Comparison of ENCODE assay signal across 30 cellular contexts in the genomic region with DNA sequence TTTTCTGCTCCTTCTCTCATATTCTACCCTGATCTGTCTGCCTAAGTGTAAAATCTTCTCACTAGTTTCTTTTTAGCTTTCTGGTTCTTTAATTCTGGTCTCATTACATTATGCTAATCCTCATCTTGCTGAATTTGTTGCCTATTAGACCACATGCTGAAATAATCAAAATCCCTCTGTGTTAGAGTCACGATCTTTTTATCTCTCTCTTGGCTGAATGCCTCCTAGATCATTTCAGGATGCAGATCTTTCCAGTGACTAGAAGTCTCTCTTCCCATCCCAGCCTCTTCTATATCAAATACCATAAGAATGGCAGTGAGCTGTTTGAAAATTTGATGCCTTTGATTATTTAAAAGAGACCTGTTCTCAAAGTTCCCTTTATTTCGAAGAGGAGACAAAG.
"Had no signal": no experiment of that assay in that cellular context is flagged by ENCODE, and none has a peak within 500 bp of the region (broad histone marks: within the 10 kb centered on the region; RNA-seq: fewer than 3 reads in every experiment).

No MANE protein-coding gene starts in this region.

- H3K36me3 Mint-ChIP-seq: activated CD8-positive, alpha-beta memory T cell treated with anti-CD3 and anti-CD28 coated beads, Interleukin-2, amount 10 ng/mL, durations not matched to agents 7 days and 5 days; activated naive CD8-positive, alpha-beta T cell treated with anti-CD3 and anti-CD28 coated beads for 36 hours had no signal

- H3K27ac Mint-ChIP-seq: activated CD4-positive, alpha-beta memory T cell treated with anti-CD3 and anti-CD28 coated beads, Interleukin-2, amount 10 ng/mL, durations not matched to agents 7 days and 5 days; activated CD8-positive, alpha-beta memory T cell treated with anti-CD3 and anti-CD28 coated beads, Interleukin-2, amount 10 ng/mL, durations not matched to agents 7 days and 5 days; activated naive CD8-positive, alpha-beta T cell treated with anti-CD3 and anti-CD28 coated beads for 36 hours had no signal

- H3K4me3 ChIP-seq: cardiac muscle cell, SJCRH30, SK-N-MC had no signal

- H3K36me3 ChIP-seq: brain microvascular endothelial cell, cardiac muscle cell, SJCRH30, WERI-Rb-1 had no signal

- H3K4me1 ChIP-seq: SJCRH30 had no signal

- H3K27me3 Mint-ChIP-seq: activated CD4-positive, alpha-beta memory T cell treated with anti-CD3 and anti-CD28 coated beads, Interleukin-2, amount 10 ng/mL, durations not matched to agents 7 days and 5 days; activated CD8-positive, alpha-beta memory T cell treated with anti-CD3 and anti-CD28 coated beads, Interleukin-2, amount 10 ng/mL, durations not matched to agents 7 days and 5 days; activated naive CD8-positive, alpha-beta T cell treated with anti-CD3 and anti-CD28 coated beads for 36 hours; central memory CD8-positive, alpha-beta T cell had no signal

- H3K9ac ChIP-seq: KMS-11 had no signal

- H3K4me2 ChIP-seq: KMS-11 had no signal

- H3K27ac ChIP-seq: brain microvascular endothelial cell, cardiac muscle cell, KMS-11, SJCRH30, SK-N-MC, WERI-Rb-1 had no signal

- DNase-seq: activated CD4-positive, alpha-beta memory T cell treated with anti-CD3 and anti-CD28 coated beads, Interleukin-2, amount 10 ng/mL, durations not matched to agents 7 days and 5 days; activated CD4-positive, alpha-beta T cell treated with anti-CD3 and anti-CD28 coated beads for 1 hour; activated CD4-positive, alpha-beta T cell treated with anti-CD3 and anti-CD28 coated beads for 48 hours; activated CD4-positive, CD25-positive, alpha-beta regulatory T cell; activated CD8-positive, alpha-beta memory T cell treated with anti-CD3 and anti-CD28 coated beads for 24 hours; activated CD8-positive, alpha-beta memory T cell treated with anti-CD3 and anti-CD28 coated beads, Interleukin-2, amount 10 ng/mL, durations not matched to agents 7 days and 5 days; activated CD8-positive, alpha-beta memory T cell treated with anti-CD3 and anti-CD28 coated beads, Interleukin-2, amount 50 U/mL, for 48 hours; activated effector memory CD4-positive, alpha-beta T cell treated with anti-CD3 and anti-CD28 coated beads, Interleukin-2, amount 50 U/mL, for 16 hours; activated naive CD4-positive, alpha-beta T cell; activated naive CD4-positive, alpha-beta T cell treated with anti-CD3 and anti-CD28 coated beads, Interleukin-2, amount 50 U/mL, for 16 hours; activated naive CD8-positive, alpha-beta T cell treated with anti-CD3 and anti-CD28 coated beads for 36 hours; activated T-cell treated with anti-CD3 and anti-CD28 coated beads, Interleukin-2, amount 50 U/mL, for 48 hours; amniotic stem cell; aorta; brain microvascular endothelial cell; NCI-H1092 treated with DMSO at 0.1 percent for 48 hours; NCI-H1417; NCI-H187 treated with DMSO at 0.1 percent for 48 hours; NCI-H2081; NCI-H345; NCI-H524 treated with DMSO at 0.1 percent for 48 hours; NK-92 treated with Interleukin-12 subunit alpha and Interleukin-12 subunit beta, amount 100 ng/mL, for 24 hours; SHP77; SJCRH30; T1000; WERI-Rb-1 had no signal

- ATAC-seq: activated CD8-positive, alpha-beta memory T cell treated with anti-CD3 and anti-CD28 coated beads, Interleukin-2, amount 10 ng/mL, durations not matched to agents 7 days and 5 days had no signal

- H3K4me1 Mint-ChIP-seq: activated CD4-positive, alpha-beta memory T cell treated with anti-CD3 and anti-CD28 coated beads, Interleukin-2, amount 10 ng/mL, durations not matched to agents 7 days and 5 days; activated CD8-positive, alpha-beta memory T cell treated with anti-CD3 and anti-CD28 coated beads, Interleukin-2, amount 10 ng/mL, durations not matched to agents 7 days and 5 days; activated naive CD8-positive, alpha-beta T cell treated with anti-CD3 and anti-CD28 coated beads for 36 hours; central memory CD8-positive, alpha-beta T cell had no signal

- H3K4me3 Mint-ChIP-seq: activated CD4-positive, alpha-beta memory T cell treated with anti-CD3 and anti-CD28 coated beads, Interleukin-2, amount 10 ng/mL, durations not matched to agents 7 days and 5 days; activated CD8-positive, alpha-beta memory T cell treated with anti-CD3 and anti-CD28 coated beads, Interleukin-2, amount 10 ng/mL, durations not matched to agents 7 days and 5 days; activated naive CD8-positive, alpha-beta T cell treated with anti-CD3 and anti-CD28 coated beads for 36 hours; central memory CD8-positive, alpha-beta T cell had no signal

- H3K9me3 ChIP-seq: SJCRH30 had no signal

- H3K27me3 ChIP-seq: brain microvascular endothelial cell, cardiac muscle cell had no signal
